Comparison of ENCODE assay signal across 38 cellular contexts in genomic region chr10:116980041-116980440, GRCh38. TPM values are rescaled to one million over a fixed set of nuclear protein-coding genes. Genes with fewer than 3 reads are reported as not detected.
"Had no signal": no experiment of that assay in that cellular context is flagged by ENCODE, and none has a peak within 500 bp of the region (broad histone marks: within the 10 kb centered on the region; RNA-seq: fewer than 3 reads in every experiment).

No MANE protein-coding gene starts in this region.

- H3K4me1 ChIP-seq: body of pancreas, breast epithelium had no signal

- H3K27ac Mint-ChIP-seq: activated B cell treated with CpG ODN at 0.5 μM for 24 hours; activated CD4-positive, alpha-beta memory T cell treated with anti-CD3 and anti-CD28 coated beads for 36 hours; activated CD4-positive, alpha-beta T cell treated with anti-CD3 and anti-CD28 coated beads, Interleukin-2, amount 10 ng/mL, durations not matched to agents 24 days and 14 days; activated CD8-positive, alpha-beta T cell treated with anti-CD3 and anti-CD28 coated beads for 36 hours; activated naive CD4-positive, alpha-beta T cell treated with anti-CD3 and anti-CD28 coated beads for 36 hours; activated naive CD4-positive, alpha-beta T cell treated with anti-CD3 and anti-CD28 coated beads, Interleukin-2, amount 50 U/mL, for 72 hours; activated naive CD8-positive, alpha-beta T cell treated with anti-CD3 and anti-CD28 coated beads for 36 hours; activated T-cell treated with anti-CD3 and anti-CD28 coated beads, Interleukin-2, amount 50 U/mL, for 72 hours; activated T-helper 1 cell treated with anti-CD3 and anti-CD28 coated beads, Interleukin-12 subunit alpha, Interleukin-12 subunit beta, Interleukin-2, Interleukin-4 antibody, amounts not matched to agents 30 ng/mL and 10 ng/mL and 1 ng/mL, durations not matched to agents 14 hours and 24 hours and 36 hours; activated T-helper 17 cell treated with anti-CD3 and anti-CD28 coated beads, Interleukin-2, amount 50 U/mL, for 72 hours; T-cell; T-helper 2 cell treated with Interferon-gamma antibody and Interleukin-4, amounts not matched to agents 5 μg/mL and 100 μg/mL, for 36 hours had no signal

- H3K4me3 ChIP-seq: adrenal gland, body of pancreas, breast epithelium had no signal

- H3K27me3 ChIP-seq: adrenal gland, body of pancreas, brain microvascular endothelial cell, breast epithelium had no signal

- H3K4me1 Mint-ChIP-seq: activated B cell treated with CpG ODN at 0.5 μM for 24 hours; activated CD4-positive, alpha-beta T cell treated with anti-CD3 and anti-CD28 coated beads, Interleukin-2, amount 10 ng/mL, durations not matched to agents 24 days and 14 days; activated naive CD8-positive, alpha-beta T cell treated with anti-CD3 and anti-CD28 coated beads for 36 hours; activated T-helper 17 cell treated with anti-CD3 and anti-CD28 coated beads, Interleukin-2, amount 50 U/mL, for 72 hours; central memory CD8-positive, alpha-beta T cell; T-cell had no signal

- ATAC-seq: activated CD8-positive, alpha-beta T cell treated with anti-CD3 and anti-CD28 coated beads for 36 hours; activated naive CD4-positive, alpha-beta T cell treated with anti-CD3 and anti-CD28 coated beads, Interleukin-2, amount 50 U/mL, for 72 hours; activated T-cell treated with anti-CD3 and anti-CD28 coated beads, Interleukin-2, amount 50 U/mL, for 4 hours; activated T-cell treated with anti-CD3 and anti-CD28 coated beads, Interleukin-2, amount 50 U/mL, for 72 hours; activated T-helper 17 cell treated with anti-CD3 and anti-CD28 coated beads, Interleukin-2, amount 50 U/mL, for 72 hours; body of pancreas; T-cell had no signal

- H3K27me3 Mint-ChIP-seq: central memory CD8-positive, alpha-beta T cell had no signal

- H3K9me3 ChIP-seq: adrenal gland, body of pancreas, breast epithelium had no signal

- H3K36me3 Mint-ChIP-seq: activated CD4-positive, alpha-beta memory T cell treated with anti-CD3 and anti-CD28 coated beads for 36 hours; activated naive CD4-positive, alpha-beta T cell treated with anti-CD3 and anti-CD28 coated beads, Interleukin-2, amount 50 U/mL, for 72 hours; activated naive CD8-positive, alpha-beta T cell treated with anti-CD3 and anti-CD28 coated beads for 36 hours; T-cell had no signal

- FAIRE-seq: astrocyte, TTC549 had no signal

- H3K4me3 Mint-ChIP-seq: activated B cell treated with CpG ODN at 0.5 μM for 24 hours; activated CD4-positive, alpha-beta memory T cell treated with anti-CD3 and anti-CD28 coated beads for 36 hours; activated CD4-positive, alpha-beta T cell treated with anti-CD3 and anti-CD28 coated beads, Interleukin-2, amount 10 ng/mL, durations not matched to agents 24 days and 14 days; activated CD8-positive, alpha-beta T cell treated with anti-CD3 and anti-CD28 coated beads for 36 hours; activated naive CD4-positive, alpha-beta T cell treated with anti-CD3 and anti-CD28 coated beads for 36 hours; activated naive CD8-positive, alpha-beta T cell treated with anti-CD3 and anti-CD28 coated beads for 36 hours; activated T-cell treated with anti-CD3 and anti-CD28 coated beads, Interleukin-2, amount 50 U/mL, for 4 hours; activated T-cell treated with anti-CD3 and anti-CD28 coated beads, Interleukin-2, amount 50 U/mL, for 72 hours; activated T-helper 1 cell treated with anti-CD3 and anti-CD28 coated beads, Interleukin-12 subunit alpha, Interleukin-12 subunit beta, Interleukin-2, Interleukin-4 antibody, amounts not matched to agents 30 ng/mL and 10 ng/mL and 1 ng/mL, durations not matched to agents 14 hours and 24 hours and 36 hours; activated T-helper 17 cell treated with anti-CD3 and anti-CD28 coated beads, Interleukin-2, amount 50 U/mL, for 72 hours; central memory CD8-positive, alpha-beta T cell; T-cell; T-helper 2 cell treated with Interferon-gamma antibody and Interleukin-4, amounts not matched to agents 5 μg/mL and 100 μg/mL, for 36 hours had no signal

- H3K36me3 ChIP-seq: adrenal gland, brain microvascular endothelial cell, breast epithelium had no signal

- H3K9me3 Mint-ChIP-seq: activated B cell treated with CpG ODN at 0.5 μM for 24 hours; activated CD4-positive, alpha-beta memory T cell treated with anti-CD3 and anti-CD28 coated beads for 36 hours; activated CD4-positive, alpha-beta T cell treated with anti-CD3 and anti-CD28 coated beads, Interleukin-2, amount 10 ng/mL, durations not matched to agents 24 days and 14 days; activated CD8-positive, alpha-beta T cell treated with anti-CD3 and anti-CD28 coated beads for 36 hours; activated naive CD4-positive, alpha-beta T cell treated with anti-CD3 and anti-CD28 coated beads for 36 hours; activated naive CD8-positive, alpha-beta T cell treated with anti-CD3 and anti-CD28 coated beads for 36 hours; activated T-cell treated with anti-CD3 and anti-CD28 coated beads, Interleukin-2, amount 50 U/mL, for 4 hours; activated T-helper 1 cell treated with anti-CD3 and anti-CD28 coated beads, Interleukin-12 subunit alpha, Interleukin-12 subunit beta, Interleukin-2, Interleukin-4 antibody, amounts not matched to agents 30 ng/mL and 10 ng/mL and 1 ng/mL, durations not matched to agents 14 hours and 24 hours and 36 hours; activated T-helper 17 cell treated with anti-CD3 and anti-CD28 coated beads, Interleukin-2, amount 50 U/mL, for 72 hours; central memory CD8-positive, alpha-beta T cell; T-cell; T-helper 2 cell treated with Interferon-gamma antibody and Interleukin-4, amounts not matched to agents 5 μg/mL and 100 μg/mL, for 36 hours had no signal

- DNase-seq: activated B cell treated with CpG ODN at 0.5 μM for 24 hours; activated CD4-positive, alpha-beta memory T cell treated with anti-CD3 and anti-CD28 coated beads for 36 hours; activated CD4-positive, alpha-beta T cell treated with anti-CD3 and anti-CD28 coated beads for 4 hours; activated CD4-positive, alpha-beta T cell treated with anti-CD3 and anti-CD28 coated beads, Interleukin-2, amount 10 ng/mL, durations not matched to agents 24 days and 14 days; activated CD4-positive, alpha-beta T cell treated with anti-CD3 and anti-CD28 coated beads, Interleukin-2, amount 50 U/mL, for 1 hour; activated CD4-positive, alpha-beta T cell treated with anti-CD3 and anti-CD28 coated beads, Interleukin-2, amount 50 U/mL, for 4 hours; activated CD4-positive, CD25-positive, alpha-beta regulatory T cell treated with anti-CD3 and anti-CD28 coated beads, Interleukin-2, amount 50 U/mL, for 72 hours; activated CD8-positive, alpha-beta memory T cell treated with anti-CD3 and anti-CD28 coated beads, Interleukin-2, amount 50 U/mL, for 4 hours; activated CD8-positive, alpha-beta T cell treated with anti-CD3 and anti-CD28 coated beads for 36 hours; activated effector memory CD4-positive, alpha-beta T cell treated with anti-CD3 and anti-CD28 coated beads, Interleukin-2, amount 50 U/mL, for 16 hours; activated gamma-delta T cell treated with Interleukin-2 at 50 U/mL for 16 hours; activated naive CD4-positive, alpha-beta T cell; activated naive CD4-positive, alpha-beta T cell treated with anti-CD3 and anti-CD28 coated beads for 36 hours; activated naive CD4-positive, alpha-beta T cell treated with anti-CD3 and anti-CD28 coated beads, Interleukin-2, amount 50 U/mL, for 16 hours; activated naive CD8-positive, alpha-beta T cell treated with anti-CD3 and anti-CD28 coated beads for 36 hours; activated T-cell treated with anti-CD3 and anti-CD28 coated beads for 4 hours; activated T-cell treated with anti-CD3 and anti-CD28 coated beads, Interleukin-2, amount 50 U/mL, for 1 hour; activated T-cell treated with anti-CD3 and anti-CD28 coated beads, Interleukin-2, amount 50 U/mL, for 4 hours; activated T-cell treated with anti-CD3 and anti-CD28 coated beads, Interleukin-2, amount 50 U/mL, for 72 hours; adrenal gland; amniotic stem cell; aorta; body of pancreas; brain microvascular endothelial cell; cerebellar nuclear complex; T-cell; T-helper 2 cell; T-helper 9 cell had no signal

- H3K27ac ChIP-seq: adrenal gland, body of pancreas, brain microvascular endothelial cell, breast epithelium, VCaP had no signal

RNA-seq across cellular contexts. Expression of gene SHTN1, which starts 24.9 kb away (rescaled TPM):
- total RNA-seq: activated B cell treated with CpG ODN at 0.5 μM for 24 hours; activated CD8-positive, alpha-beta memory T cell treated with anti-CD3 and anti-CD28 coated beads for 36 hours; activated CD8-positive, alpha-beta T cell treated with anti-CD3 and anti-CD28 coated beads for 36 hours; activated T-helper 1 cell treated with anti-CD3 and anti-CD28 coated beads, Interleukin-12 subunit alpha, Interleukin-12 subunit beta, Interleukin-2, Interleukin-4 antibody, amounts not matched to agents 30 ng/mL and 10 ng/mL and 1 ng/mL, durations not matched to agents 14 hours and 24 hours and 36 hours had no signal
